Comparison of ENCODE assay signal across 13 cellular contexts in genomic region chr1:230113230-230113604, GRCh38. TPM values are rescaled to one million over a fixed set of nuclear protein-coding genes. Genes with fewer than 3 reads are reported as not detected.
DNase-seq lines count a peak whose midpoint lies in the region; ATAC-seq and TF ChIP-seq lines count a peak whose summit lies in the region.
"Had no signal": no experiment of that assay in that cellular context is flagged by ENCODE, and none has a peak within 500 bp of the region (broad histone marks: within the 10 kb centered on the region; RNA-seq: fewer than 3 reads in every experiment).

No MANE protein-coding gene starts in this region.

- H3K36me3 Mint-ChIP-seq in stimulated activated naive CD8-positive, alpha-beta T cell treated with anti-CD3 and anti-CD28 coated beads, Interleukin-15, Interleukin-2, amounts not matched to agents 100 ng/mL and 50 ng/mL, for 24 hours (ENCODE audit: low read depth) = peaks cover 42% of the 10 kb centered on the region
- peaks cover 24% of the 10 kb centered on the region for H3K36me3 Mint-ChIP-seq in dendritic cell treated with granulocyte-macrophage colony-stimulating factor and Interleukin-4, amounts not matched to agents 40 ng/mL and 50 ng/mL, for 4 days (ENCODE audit: low read depth)
- H3K36me3 Mint-ChIP-seq in neural crest cell (ENCODE audit: low read depth) = peaks cover 6% of the 10 kb centered on the region
- peaks cover 34% of the 10 kb centered on the region for H3K36me3 Mint-ChIP-seq in T-cell

- H3K27me3 Mint-ChIP-seq in stimulated activated naive CD8-positive, alpha-beta T cell treated with anti-CD3 and anti-CD28 coated beads, Interleukin-15, Interleukin-2, amounts not matched to agents 100 ng/mL and 50 ng/mL, for 24 hours = no peaks in the 10 kb centered on the region
- H3K27me3 Mint-ChIP-seq in dendritic cell treated with granulocyte-macrophage colony-stimulating factor and Interleukin-4, amounts not matched to agents 40 ng/mL and 50 ng/mL, for 4 days = no peaks in the 10 kb centered on the region
- H3K27me3 Mint-ChIP-seq in neural crest cell (ENCODE audit: low read depth) (no peaks in the 10 kb centered on the region), T-cell (no peaks in the 10 kb centered on the region)
- H3K27me3 Mint-ChIP-seq: activated CD4-positive, alpha-beta memory T cell treated with anti-CD3 and anti-CD28 coated beads, Interleukin-2, amount 10 ng/mL, durations not matched to agents 7 days and 5 days had no signal

- H3K9me3 ChIP-seq in vagina = no peaks in the 10 kb centered on the region
- H3K9me3 ChIP-seq in Karpas-422 (ENCODE audit: low read length) = no peaks in the 10 kb centered on the region

- no peaks in the 10 kb centered on the region for H3K79me2 ChIP-seq in Karpas-422 (ENCODE audit: low read length)

- TF ChIP-seq CTCF in neural crest cell (conservative IDR thresholded peaks at IDR 0.05) (no peak), vagina (IDR thresholded peaks at IDR 0.05) (no peak)

- CTCF ChIA-PET in T-cell (lab: Charles Lee) = no interaction called here

- no peaks in the 10 kb centered on the region for H3K9me3 Mint-ChIP-seq in stimulated activated naive CD8-positive, alpha-beta T cell treated with anti-CD3 and anti-CD28 coated beads, Interleukin-15, Interleukin-2, amounts not matched to agents 100 ng/mL and 50 ng/mL, for 24 hours
- H3K9me3 Mint-ChIP-seq in dendritic cell treated with granulocyte-macrophage colony-stimulating factor and Interleukin-4, amounts not matched to agents 40 ng/mL and 50 ng/mL, for 4 days = no peaks in the 10 kb centered on the region
- no peaks in the 10 kb centered on the region for H3K9me3 Mint-ChIP-seq in neural crest cell
- no peaks in the 10 kb centered on the region for H3K9me3 Mint-ChIP-seq in T-cell
- H3K9me3 Mint-ChIP-seq: activated CD4-positive, alpha-beta memory T cell treated with anti-CD3 and anti-CD28 coated beads, Interleukin-2, amount 10 ng/mL, durations not matched to agents 7 days and 5 days; activated naive CD4-positive, alpha-beta T cell treated with anti-CD3 and anti-CD28 coated beads for 36 hours; nephron had no signal

- intact Hi-C loops in dendritic cell treated with granulocyte-macrophage colony-stimulating factor and Interleukin-4, amounts not matched to agents 40 ng/mL and 50 ng/mL, for 4 days (cut with micrococcal nuclease) = no loop called here
- intact Hi-C loops in vagina (cut with DNase I) = no loop called here

- POLR2A ChIA-PET in T-cell (lab: Charles Lee) = interaction anchor here in 1 of 2 donors (0.6 kb wide), 1 partner anchor 21 kb away, joined by 3 read pairs; no protein-coding TSS in a partner anchor

- H3K4me3 ChIP-seq in vagina (no peak overlapping the region), Karpas-422 (ENCODE audit: low read length) (no peak overlapping the region)

- H2AFZ ChIP-seq in Karpas-422 (ENCODE audit: low read length) = no peak overlapping the region

- peak overlapping the region; percentile 21 for H3K27ac Mint-ChIP-seq in stimulated activated naive CD8-positive, alpha-beta T cell treated with anti-CD3 and anti-CD28 coated beads, Interleukin-15, Interleukin-2, amounts not matched to agents 100 ng/mL and 50 ng/mL, for 24 hours
- peak overlapping the region; percentile 22 for H3K27ac Mint-ChIP-seq in dendritic cell treated with granulocyte-macrophage colony-stimulating factor and Interleukin-4, amounts not matched to agents 40 ng/mL and 50 ng/mL, for 4 days
- peak overlapping the region; percentile 82 for H3K27ac Mint-ChIP-seq in neural crest cell (ENCODE audit: unreplicated experiment)
- no peak overlapping the region for H3K27ac Mint-ChIP-seq in T-cell
- H3K27ac Mint-ChIP-seq: activated CD4-positive, alpha-beta memory T cell treated with anti-CD3 and anti-CD28 coated beads, Interleukin-2, amount 10 ng/mL, durations not matched to agents 7 days and 5 days; activated naive CD4-positive, alpha-beta T cell treated with anti-CD3 and anti-CD28 coated beads for 36 hours had no signal

- no peaks in the 10 kb centered on the region for H3K27me3 ChIP-seq in vagina
- H3K27me3 ChIP-seq in Karpas-422 (ENCODE audit: low read length) = no peaks in the 10 kb centered on the region

- H3K4me1 Mint-ChIP-seq in stimulated activated naive CD8-positive, alpha-beta T cell treated with anti-CD3 and anti-CD28 coated beads, Interleukin-15, Interleukin-2, amounts not matched to agents 100 ng/mL and 50 ng/mL, for 24 hours (ENCODE audit: low read depth) = peaks cover 77% of the 10 kb centered on the region
- peaks cover 50% of the 10 kb centered on the region for H3K4me1 Mint-ChIP-seq in dendritic cell treated with granulocyte-macrophage colony-stimulating factor and Interleukin-4, amounts not matched to agents 40 ng/mL and 50 ng/mL, for 4 days (ENCODE audit: low read depth)
- peaks cover 61% of the 10 kb centered on the region for H3K4me1 Mint-ChIP-seq in neural crest cell
- H3K4me1 Mint-ChIP-seq in T-cell = peaks cover 25 to 61% (median 37%) of the 10 kb centered on the region in 3 donors

- no peak overlapping the region for H3K9ac ChIP-seq in Karpas-422 (ENCODE audit: low read length)

- no peak overlapping the region for H3K4me2 ChIP-seq in Karpas-422 (ENCODE audit: low read depth, low read length, poor library complexity, severe bottlenecking)

- H3K27ac ChIP-seq in vagina = peak overlapping the region; percentile 72
- H3K27ac ChIP-seq in Karpas-422 (ENCODE audit: low read length) = no peak overlapping the region

- DNase-seq in stimulated activated naive CD8-positive, alpha-beta T cell treated with anti-CD3 and anti-CD28 coated beads, Interleukin-15, Interleukin-2, amounts not matched to agents 100 U/mL and 50 U/mL, for 24 hours = no peak
- DNase-seq in neural crest cell (ENCODE audit: low read depth, low spot score) = no peak
- no peak for DNase-seq in vagina (ENCODE audit: extremely low spot score in 2 of 2)
- DNase-seq in Karpas-422 = no peak
- DNase-seq in COLO829 (ENCODE audit: low spot score) = no peak
- no peak for DNase-seq in T-cell
- DNase-seq: activated CD4-positive, alpha-beta memory T cell treated with anti-CD3 and anti-CD28 coated beads, Interleukin-2, amount 10 ng/mL, durations not matched to agents 7 days and 5 days; activated naive CD4-positive, alpha-beta T cell treated with anti-CD3 and anti-CD28 coated beads for 36 hours; islet precursor cell had no signal

- TF ChIP-seq POLR2A in vagina (IDR thresholded peaks at IDR 0.05) = no peak

- H3K4me1 ChIP-seq in vagina (peaks cover 38% of the 10 kb centered on the region), Karpas-422 (ENCODE audit: low read length) (no peaks in the 10 kb centered on the region)

- H3K9me2 ChIP-seq in Karpas-422 (replicated peaks; ENCODE audit: insufficient read depth, low read length) = no peaks in the 10 kb centered on the region

- ATAC-seq in stimulated activated naive CD8-positive, alpha-beta T cell treated with anti-CD3 and anti-CD28 coated beads, Interleukin-15, Interleukin-2, amounts not matched to agents 100 U/mL and 50 U/mL, for 24 hours = no peak
- ATAC-seq in T-cell (replicated peaks in 1 of 4) = no peak
- ATAC-seq: HCT116 had no signal

- H3K36me3 ChIP-seq in vagina (no peaks in the 10 kb centered on the region), Karpas-422 (ENCODE audit: insufficient read depth, low read length) (no peaks in the 10 kb centered on the region)

- H3K4me3 Mint-ChIP-seq in stimulated activated naive CD8-positive, alpha-beta T cell treated with anti-CD3 and anti-CD28 coated beads, Interleukin-15, Interleukin-2, amounts not matched to agents 100 ng/mL and 50 ng/mL, for 24 hours = peak overlapping the region; percentile 9
- H3K4me3 Mint-ChIP-seq in dendritic cell treated with granulocyte-macrophage colony-stimulating factor and Interleukin-4, amounts not matched to agents 40 ng/mL and 50 ng/mL, for 4 days = no peak overlapping the region
- no peak overlapping the region for H3K4me3 Mint-ChIP-seq in neural crest cell
- no peak overlapping the region for H3K4me3 Mint-ChIP-seq in T-cell
- H3K4me3 Mint-ChIP-seq: activated CD4-positive, alpha-beta memory T cell treated with anti-CD3 and anti-CD28 coated beads, Interleukin-2, amount 10 ng/mL, durations not matched to agents 7 days and 5 days; activated naive CD4-positive, alpha-beta T cell treated with anti-CD3 and anti-CD28 coated beads for 36 hours had no signal

- H4K20me1 ChIP-seq in Karpas-422 (ENCODE audit: insufficient read depth, low read depth, low read length) = peaks cover 37% of the 10 kb centered on the region

RNA-seq across cellular contexts. Expression of gene GALNT2, which starts 46.2 kb away (rescaled TPM):
- total RNA-seq in neural crest cell (57.1 and 58.0 TPM in 2 replicates), vagina (51.6 TPM), T-cell (10 to 100 TPM; 22.2 to 29.7 (median 23.5) TPM)
- 2.7 and 4.4 TPM in 2 replicates for total RNA-seq in Karpas-422 (2014; rRNA removed; shearing (Covaris generic); ENCODE audit: low replicate concordance)

Comparison
In these comparisons a context has a peak if more than half of its experiments do, and no peak if none do; other contexts are left out.
1. H3K27ac Mint-ChIP-seq: peak in stimulated activated naive CD8-positive, alpha-beta T cell treated with anti-CD3 and anti-CD28 coated beads, Interleukin-15, Interleukin-2, amounts not matched to agents 100 ng/mL and 50 ng/mL, for 24 hours (single experiment), dendritic cell treated with granulocyte-macrophage colony-stimulating factor and Interleukin-4, amounts not matched to agents 40 ng/mL and 50 ng/mL, for 4 days (single experiment) and neural crest cell (single experiment); none in T-cell (0 of 2).